ENCODE assay signal across 11 cellular contexts in the genomic region with DNA sequence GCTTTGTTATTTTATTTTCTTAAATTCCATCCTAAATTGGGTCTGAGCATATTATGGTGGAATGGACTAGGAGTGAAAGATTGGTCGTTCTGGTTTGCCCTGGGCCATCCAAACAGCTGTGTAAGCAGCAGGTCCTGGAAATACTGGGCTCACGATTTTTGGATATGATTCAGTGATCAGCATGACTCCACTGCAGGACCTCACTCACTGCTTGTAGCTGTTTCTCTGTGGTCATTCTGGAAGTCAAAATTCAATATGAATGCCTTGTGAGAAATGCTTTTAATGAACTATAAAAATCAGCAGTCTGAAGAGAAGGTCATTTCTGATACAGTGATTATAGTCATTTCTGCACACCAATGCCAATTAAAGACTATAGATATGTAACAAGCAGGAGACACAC.
A peak's percentile ranks its signal among the peaks of the same experiment; 100 is the strongest.
DNase-seq lines count a peak whose midpoint lies in the region; ATAC-seq, FAIRE-seq and TF ChIP-seq lines count a peak whose summit lies in the region.
"Had no signal": no experiment of that assay in that cellular context is flagged by ENCODE, and none has a peak within 500 bp of the region (broad histone marks: within the 10 kb centered on the region; RNA-seq: fewer than 3 reads in every experiment).

No MANE protein-coding gene starts in this region.

- DNase-seq in GM23248 (peak; percentile 74), astrocyte (ENCODE audit: low read depth) (peak; percentile 70), heart right ventricle (peak in 1 of 2 donors; percentile 13), skeletal muscle cell (ENCODE audit: low read depth) (peak; percentile 30), NCI-H2171 treated with DMSO at 0.1 percent for 48 hours (lab: John Stamatoyannopoulos, UW) (no peak), T-cell (no peak)
- no peak for DNase-seq in CD8-positive, alpha-beta T cell
- DNase-seq: NCI-H524 treated with DMSO at 0.1 percent for 48 hours had no signal

- H3K36me3 ChIP-seq in GM23248 (ENCODE audit: low read depth): peaks cover 6% of the 10 kb centered on the region; the same call in 1 of the 2 replicates
- no peaks in the 10 kb centered on the region for H3K36me3 ChIP-seq in astrocyte (ENCODE audit: insufficient read depth, low read length)
- no peaks in the 10 kb centered on the region for H3K36me3 ChIP-seq in heart right ventricle
- no peaks in the 10 kb centered on the region for H3K36me3 ChIP-seq in CD8-positive, alpha-beta T cell (ENCODE audit: insufficient read depth, low read length)

- no peaks in the 10 kb centered on the region for H3K9me3 ChIP-seq in GM23248 (ENCODE audit: low read depth)
- H3K9me3 ChIP-seq in astrocyte (ENCODE audit: insufficient read depth, low read depth, low read length): no peaks in the 10 kb centered on the region
- H3K9me3 ChIP-seq in heart right ventricle: no peaks in the 10 kb centered on the region
- no peaks in the 10 kb centered on the region for H3K9me3 ChIP-seq in CD8-positive, alpha-beta T cell (ENCODE audit: low read length)

- no peak overlapping the region for H3K9ac ChIP-seq in GM23248
- no peak overlapping the region for H3K9ac ChIP-seq in astrocyte (ENCODE audit: low read length)

- H3K27me3 ChIP-seq in GM23248 (replicated peaks; ENCODE audit: insufficient read depth) (no peaks in the 10 kb centered on the region), astrocyte (ENCODE audit: insufficient read depth, low read length) (no peaks in the 10 kb centered on the region), heart right ventricle (no peaks in the 10 kb centered on the region)
- no peaks in the 10 kb centered on the region for H3K27me3 ChIP-seq in CD8-positive, alpha-beta T cell (ENCODE audit: insufficient read depth, low read length)

- peaks cover 2% of the 10 kb centered on the region for H3K36me3 Mint-ChIP-seq in astrocyte (ENCODE audit: low read depth, unreplicated experiment)
- H3K36me3 Mint-ChIP-seq in CD8-positive, alpha-beta T cell: no peaks in the 10 kb centered on the region
- no peaks in the 10 kb centered on the region for H3K36me3 Mint-ChIP-seq in T-cell
- H3K36me3 Mint-ChIP-seq: activated naive CD4-positive, alpha-beta T cell treated with anti-CD3 and anti-CD28 coated beads, Interleukin-2, amount 50 U/mL, for 72 hours had no signal

- H3F3A ChIP-seq in GM23248 (ENCODE audit: insufficient read depth): 0 out of 2 replicates have a peak, but pooled peaks cover 4% of the 10 kb centered on the region

- no peaks in the 10 kb centered on the region for H3K27me3 Mint-ChIP-seq in astrocyte (ENCODE audit: low read depth, unreplicated experiment)
- H3K27me3 Mint-ChIP-seq in CD8-positive, alpha-beta T cell (ENCODE audit: low read depth): peaks cover 2% of the 10 kb centered on the region
- H3K27me3 Mint-ChIP-seq in T-cell: peaks cover 0 to 4% of the 10 kb centered on the region in 2 donors

- H3K79me2 ChIP-seq in GM23248 (ENCODE audit: insufficient read depth) (peaks cover 53% of the 10 kb centered on the region), astrocyte (ENCODE audit: insufficient read depth, low read length) (peaks cover 6% of the 10 kb centered on the region)

- H4K20me1 ChIP-seq in GM23248 (ENCODE audit: insufficient read depth) (no peaks in the 10 kb centered on the region), astrocyte (ENCODE audit: insufficient read depth, low read length) (peaks cover 3% of the 10 kb centered on the region)

- no peak overlapping the region for H3K4me2 ChIP-seq in GM23248 (ENCODE audit: unreplicated experiment)
- H3K4me2 ChIP-seq in astrocyte (ENCODE audit: low read length): peak overlapping the region; percentile 41

- H3K4me1 ChIP-seq in GM23248 (ENCODE audit: insufficient read depth) (peaks cover 11% of the 10 kb centered on the region; the same call in 1 of the 2 replicates), astrocyte (ENCODE audit: insufficient read depth, low read length) (peaks cover 3% of the 10 kb centered on the region), heart right ventricle (peaks cover 0 to 21% (median 10%) of the 10 kb centered on the region in 9 donors)
- no peaks in the 10 kb centered on the region for H3K4me1 ChIP-seq in CD8-positive, alpha-beta T cell (ENCODE audit: insufficient read depth, low read length)

- peak overlapping the region; percentile 5; the same call in 1 of the 2 replicates for H3K27ac ChIP-seq in GM23248
- H3K27ac ChIP-seq in astrocyte (ENCODE audit: low read depth, low read length): no peak overlapping the region
- H3K27ac ChIP-seq in heart right ventricle: no peak overlapping the region
- no peak overlapping the region for H3K27ac ChIP-seq in CD8-positive, alpha-beta T cell (ENCODE audit: low read depth, low read length)

- WGBS in GM23248 (ENCODE audit: low coverage in 1 of 2, low lambda C conversion rate in 2 of 2, missing lambda C conversion rate in 2 of 2), 2 experiments: 5 to 11% methylated on average over 2 of the region's 2 CpGs
- 34 to 38% methylated on average over 2 of the region's 2 CpGs for WGBS in heart right ventricle, 2 donors

- peaks cover 1% of the 10 kb centered on the region for H3K9me3 Mint-ChIP-seq in astrocyte (ENCODE audit: unreplicated experiment)
- no peaks in the 10 kb centered on the region for H3K9me3 Mint-ChIP-seq in CD8-positive, alpha-beta T cell
- peaks cover 0 to 3% (median 0%) of the 10 kb centered on the region in 3 donors for H3K9me3 Mint-ChIP-seq in T-cell
- H3K9me3 Mint-ChIP-seq: activated naive CD4-positive, alpha-beta T cell treated with anti-CD3 and anti-CD28 coated beads, Interleukin-2, amount 50 U/mL, for 72 hours had no signal

- no peak for TF ChIP-seq CTCF in astrocyte (IDR thresholded peaks at IDR 0.05; ENCODE audit: insufficient read depth, low read depth, low read length)
- TF ChIP-seq CTCF in heart right ventricle (IDR thresholded peaks at IDR 0.05): no peak
- TF ChIP-seq CTCF in CD8-positive, alpha-beta T cell (IDR thresholded peaks at IDR 0.05): no peak

- H3K9me2 ChIP-seq in GM23248 (ENCODE audit: insufficient read depth): no peaks in the 10 kb centered on the region; the same call in 1 of the 2 replicates

- H3K4me3 ChIP-seq in GM23248 (no peak overlapping the region), astrocyte (ENCODE audit: insufficient read depth, low read depth, low read length) (no peak overlapping the region), heart right ventricle (no peak overlapping the region), skeletal muscle cell (ENCODE audit: low read depth, low read length) (no peak overlapping the region)
- H3K4me3 ChIP-seq in CD8-positive, alpha-beta T cell (ENCODE audit: low read depth, low read length): no peak overlapping the region

- peaks cover 2% of the 10 kb centered on the region for H3K4me1 Mint-ChIP-seq in astrocyte (ENCODE audit: low read depth, unreplicated experiment)
- H3K4me1 Mint-ChIP-seq in CD8-positive, alpha-beta T cell (ENCODE audit: low read depth): no peaks in the 10 kb centered on the region
- no peaks in the 10 kb centered on the region for H3K4me1 Mint-ChIP-seq in T-cell

- POLR2A ChIA-PET in CD8-positive, alpha-beta T cell (lab: Charles Lee): no interaction called here
- POLR2A ChIA-PET in T-cell (lab: Charles Lee): interaction anchor here in 1 of 2 donors (0.8 kb wide), 1 partner anchor 17 kb away, joined by 3 read pairs; no protein-coding TSS in a partner anchor

- CTCF ChIA-PET in CD8-positive, alpha-beta T cell (lab: Charles Lee): no interaction called here
- CTCF ChIA-PET in T-cell (lab: Charles Lee): no interaction called here

- no peak overlapping the region for H3K27ac Mint-ChIP-seq in astrocyte (ENCODE audit: unreplicated experiment)
- H3K27ac Mint-ChIP-seq in CD8-positive, alpha-beta T cell: no peak overlapping the region
- no peak overlapping the region for H3K27ac Mint-ChIP-seq in T-cell
- H3K27ac Mint-ChIP-seq: activated naive CD4-positive, alpha-beta T cell treated with anti-CD3 and anti-CD28 coated beads, Interleukin-2, amount 50 U/mL, for 72 hours had no signal

- ATAC-seq in heart right ventricle (peak in 6 of 8 donors; percentile 28 to 76 (median 68)), HG03439 (IDR thresholded peaks at IDR 0.05; ENCODE audit: unreplicated experiment) (no peak), T-cell (replicated peaks in 1 of 4) (no peak)
- no peak for ATAC-seq in CD8-positive, alpha-beta T cell
- ATAC-seq: activated naive CD4-positive, alpha-beta T cell treated with anti-CD3 and anti-CD28 coated beads, Interleukin-2, amount 50 U/mL, for 72 hours had no signal

- FAIRE-seq in astrocyte (lab: Jason Lieb, UNC): peak; percentile 69
- FAIRE-seq: D721Med had no signal

- in situ Hi-C loops in GM23248 (cut with MboI): no loop called here

- H3K4me3 Mint-ChIP-seq in astrocyte (ENCODE audit: unreplicated experiment) (no peak overlapping the region), T-cell (no peak overlapping the region)
- no peak overlapping the region for H3K4me3 Mint-ChIP-seq in CD8-positive, alpha-beta T cell

- intact Hi-C loops in heart right ventricle (cut with DNase I): no loop called here
- intact Hi-C loops in CD8-positive, alpha-beta T cell (cut with DNase I, micrococcal nuclease): no loop called here

- H2AFZ ChIP-seq in GM23248 (no peak overlapping the region), astrocyte (ENCODE audit: low read depth, low read length) (no peak overlapping the region)

Comparison
In these comparisons a context has a peak if more than half of its experiments do, and no peak if none do; other contexts are left out.
1. DNase-seq: peak in GM23248 (single experiment), astrocyte (single experiment) and skeletal muscle cell (single experiment); none in NCI-H2171 treated with DMSO at 0.1 percent for 48 hours (single experiment), CD8-positive, alpha-beta T cell (0 of 7) and T-cell (0 of 34).
2. ATAC-seq: peak in heart right ventricle (6 of 8); none in HG03439 (single experiment), CD8-positive, alpha-beta T cell (single experiment) and T-cell (0 of 4).